10 cellular contexts compared by ENCODE assay signal in the genomic region with DNA sequence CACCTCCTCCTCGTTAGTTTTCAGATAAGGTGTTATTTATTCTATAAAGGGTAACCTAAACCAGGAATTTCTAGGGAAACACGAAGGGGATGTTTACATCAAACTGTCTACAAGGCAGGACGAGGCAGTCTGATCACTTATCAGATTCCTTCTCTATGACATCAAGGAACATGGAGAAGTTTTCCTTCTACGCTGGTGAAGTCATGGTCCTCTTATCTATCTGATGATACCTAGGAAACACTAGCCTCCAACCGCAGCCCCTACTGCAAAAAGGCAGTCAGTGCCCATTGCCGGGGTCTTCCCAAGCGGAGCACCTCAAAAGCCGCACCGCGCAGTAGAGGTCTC. TPM values are rescaled to one million over a fixed set of nuclear protein-coding genes. Genes with fewer than 3 reads are reported as not detected.
A peak's percentile ranks its signal among the peaks of the same experiment; 100 is the strongest.
DNase-seq lines count a peak whose midpoint lies in the region; ATAC-seq, FAIRE-seq and TF ChIP-seq lines count a peak whose summit lies in the region.
"Had no signal": no experiment of that assay in that cellular context is flagged by ENCODE, and none has a peak within 500 bp of the region (broad histone marks: within the 10 kb centered on the region; RNA-seq: fewer than 3 reads in every experiment).

No MANE protein-coding gene starts in this region.

- 0 out of 2 replicates have a peak overlapping the region, but pooled peaks have one; percentile 75 for H2AFZ ChIP-seq in H1 (ENCODE audit: low read length)

- peak overlapping the region; percentile 90 to 98 for H3K4me2 ChIP-seq in H1 (ENCODE audit: insufficient read depth in 1 of 2, low read depth in 2 of 2, low read length in 2 of 2)
- H3K4me2 ChIP-seq: BLaER1 treated with 17β-estradiol and CSF1 and Interleukin-3, amounts not matched to agents 10 nM and 100 nM had no signal

- TF ChIP-seq POLR2A in H1 (IDR thresholded peaks at IDR 0.05; ENCODE audit: control extremely low read depth in 1 of 2, low read depth in 2 of 2, low read length in 2 of 2): no peak

- H3K27me3 ChIP-seq in H1 (replicated peaks in 1 of 4; ENCODE audit: control insufficient read depth in 3 of 4, extremely low read depth in 1 of 4, insufficient read depth in 3 of 4, low read length in 3 of 4): no peaks in the 10 kb centered on the region
- H3K27me3 ChIP-seq in mucosa of rectum (ENCODE audit: control insufficient read depth in 2 of 2, insufficient read depth in 2 of 2, low read length in 2 of 2): no peaks in the 10 kb centered on the region
- H3K27me3 ChIP-seq: BLaER1 treated with 17β-estradiol and CSF1 and Interleukin-3, amounts not matched to agents 10 nM and 100 nM had no signal

- H3K79me1 ChIP-seq in H1 (ENCODE audit: low read depth, low read length): no peaks in the 10 kb centered on the region

- TF ChIP-seq RAD21 in H1 (IDR thresholded peaks at IDR 0.05 in 1 of 2, conservative IDR thresholded peaks at IDR 0.05 in 1 of 2; ENCODE audit: low read depth in 2 of 2, low read length in 2 of 2): no peak

- H4K20me1 ChIP-seq in H1 (replicated peaks in 1 of 2; ENCODE audit: control insufficient read depth in 1 of 2, insufficient read depth in 2 of 2, low read length in 2 of 2): no peaks in the 10 kb centered on the region
- H4K20me1 ChIP-seq: BLaER1 treated with 17β-estradiol and CSF1 and Interleukin-3, amounts not matched to agents 10 nM and 100 nM had no signal

- H3K23me2 ChIP-seq in H1 (ENCODE audit: low read depth, low read length): peaks cover 5% of the 10 kb centered on the region; the same call in 1 of the 2 replicates

- H3K4me1 ChIP-seq in H1 (replicated peaks in 1 of 4; ENCODE audit: control insufficient read depth in 3 of 4, insufficient read depth in 4 of 4, low read length in 3 of 4): peaks cover 0 to 3% (median under 1%) of the 10 kb centered on the region in 4 experiments; a peak in 2 of 7 replicates
- H3K4me1 ChIP-seq in mucosa of rectum (ENCODE audit: control insufficient read depth in 2 of 2, insufficient read depth in 2 of 2, low read length in 2 of 2): no peaks in the 10 kb centered on the region
- H3K4me1 ChIP-seq: BLaER1 treated with 17β-estradiol and CSF1 and Interleukin-3, amounts not matched to agents 10 nM and 100 nM had no signal

- no peak overlapping the region for H3K23ac ChIP-seq in H1 (ENCODE audit: insufficient read length)

- DNase-seq in SHP77 treated with DMSO at 0.1 percent for 48 hours (lab: John Stamatoyannopoulos, UW) (peak; percentile 43), SHP77 (lab: John Stamatoyannopoulos, UW) (no peak), H1 (ENCODE audit: low read depth in 1 of 2, low spot score in 2 of 2) (no peak), urothelium cell line (ENCODE audit: low spot score) (peak; percentile 3)

- CTCF ChIA-PET in H1 (lab: Charles Lee; ENCODE audit: partially characterized antibody): no interaction called here

- FAIRE-seq in H1 (lab: Jason Lieb, UNC) (no peak), urothelium cell line (lab: Jason Lieb, UNC) (no peak)

- H3K9ac ChIP-seq in H1 (replicated peaks in 1 of 4; ENCODE audit: extremely low read depth in 1 of 4, low read depth in 3 of 4, low read length in 3 of 4) (peak overlapping the region in 1 of 4 experiments; percentile 61; a peak in 1 of 7 replicates), mucosa of rectum (ENCODE audit: low read depth in 1 of 2, low read length in 2 of 2) (peak overlapping the region in 1 of 2 donors; percentile 65)
- H3K9ac ChIP-seq: BLaER1 treated with 17β-estradiol and CSF1 and Interleukin-3, amounts not matched to agents 10 nM and 100 nM had no signal

- H3K56ac ChIP-seq in H1 (replicated peaks; ENCODE audit: insufficient read length, low read depth, low read length): no peak overlapping the region

- peak overlapping the region; percentile 62 to 92 (median 76) for H3K4me3 ChIP-seq in H1 (ENCODE audit: extremely low read depth in 1 of 4, insufficient read depth in 2 of 4, low read depth in 3 of 4, low read length in 4 of 4)
- H3K4me3 ChIP-seq in mucosa of rectum (ENCODE audit: low read length in 2 of 2): peak overlapping the region; percentile 55 to 59
- H3K4me3 ChIP-seq: BLaER1 treated with 17β-estradiol and CSF1 and Interleukin-3, amounts not matched to agents 10 nM and 100 nM had no signal

- no peak overlapping the region for H3K14ac ChIP-seq in H1 (ENCODE audit: insufficient read length)

- POLR2A ChIA-PET in H1 (lab: Charles Lee; ENCODE audit: partially characterized antibody): no interaction called here

- no peak overlapping the region for H2BK15ac ChIP-seq in H1 (ENCODE audit: low read length)

- no peak overlapping the region; the same call in 1 of the 2 replicates for H2BK12ac ChIP-seq in H1 (ENCODE audit: low read depth, low read length)

- H2BK20ac ChIP-seq in H1 (ENCODE audit: low read length): no peak overlapping the region

- no peak overlapping the region for H4K5ac ChIP-seq in H1 (ENCODE audit: insufficient read length, low read depth, low read length)

- WGBS in H1 (ENCODE audit: extremely low coverage in 1 of 2, insufficient coverage in 1 of 2, insufficient read length in 1 of 2, insufficient replicate concordance in 2 of 2, low coverage in 1 of 2, low lambda C conversion rate in 2 of 2, missing lambda C conversion rate in 1 of 2), 2 experiments: 28% methylated on average over 10 of the region's 10 CpGs; no CpG with 5 or more reads in 1 of the 2 experiments

- H3K36me3 ChIP-seq in H1 (ENCODE audit: control insufficient read depth in 2 of 4, insufficient read depth in 4 of 4, low read length in 3 of 4) (no peaks in the 10 kb centered on the region), mucosa of rectum (ENCODE audit: control insufficient read depth in 2 of 2, insufficient read depth in 2 of 2, low read length in 2 of 2) (no peaks in the 10 kb centered on the region)
- H3K36me3 ChIP-seq: BLaER1 treated with 17β-estradiol and CSF1 and Interleukin-3, amounts not matched to agents 10 nM and 100 nM had no signal

- H4K91ac ChIP-seq in H1 (replicated peaks; ENCODE audit: insufficient read length, low read length): no peak overlapping the region

- H3K79me2 ChIP-seq in H1 (ENCODE audit: control insufficient read depth in 1 of 2, insufficient read depth in 2 of 2, low read length in 2 of 2): peaks cover 0 to 56% of the 10 kb centered on the region in 2 experiments; a peak in 3 of 4 replicates

- no peak overlapping the region for H3K4ac ChIP-seq in H1 (replicated peaks; ENCODE audit: insufficient read length, low read depth, low read length)

- no peak for ATAC-seq in GM19452 (IDR thresholded peaks at IDR 0.05; ENCODE audit: unreplicated experiment)
- ATAC-seq in HG02938 (IDR thresholded peaks at IDR 0.05; ENCODE audit: unreplicated experiment): no peak
- ATAC-seq in GM18858 (IDR thresholded peaks at IDR 0.05; ENCODE audit: unreplicated experiment): no peak

- H2AK5ac ChIP-seq in H1 (ENCODE audit: low read depth, low read length): no peak overlapping the region

- no peaks in the 10 kb centered on the region for H3K9me3 ChIP-seq in H1 (ENCODE audit: insufficient read depth in 2 of 2, low read depth in 1 of 2, low read length in 1 of 2)
- H3K9me3 ChIP-seq in mucosa of rectum (ENCODE audit: control insufficient read depth in 2 of 2, low read length in 2 of 2): no peaks in the 10 kb centered on the region

- H3K27ac ChIP-seq in H1 (ENCODE audit: low read depth, low read length) (no peak overlapping the region), mucosa of rectum (ENCODE audit: low read depth in 2 of 2, low read length in 2 of 2) (no peak overlapping the region)
- H3K27ac ChIP-seq: BLaER1 treated with 17β-estradiol and CSF1 and Interleukin-3, amounts not matched to agents 10 nM and 100 nM had no signal

- TF ChIP-seq EP300 in H1 (IDR thresholded peaks at IDR 0.05; ENCODE audit: borderline replicate concordance in 1 of 2, low read depth in 2 of 2, low read length in 2 of 2): no peak

- H2BK5ac ChIP-seq in H1 (ENCODE audit: low read depth, low read length): 0 out of 2 replicates have a peak overlapping the region, but pooled peaks have one; percentile 84

- H2BK120ac ChIP-seq in H1 (replicated peaks; ENCODE audit: low read depth, low read length): no peak overlapping the region

- H3K18ac ChIP-seq in H1 (ENCODE audit: extremely low read depth, low read length): peak overlapping the region; percentile 89

- peak overlapping the region; percentile 94 for H4K8ac ChIP-seq in H1 (ENCODE audit: extremely low read depth, insufficient read depth, low read length)

- no peak for TF ChIP-seq CTCF in H1 (IDR thresholded peaks at IDR 0.05; ENCODE audit: control extremely low read depth in 1 of 3, insufficient read depth in 1 of 3, low read depth in 1 of 3, low read length in 3 of 3)

TF ChIP-seq in H1, 55 proteins besides CTCF, POLR2A, EP300 and RAD21 (continues in another document):
- no peak for TF ChIP-seq CREB1 (IDR thresholded peaks at IDR 0.05)
- no peak for TF ChIP-seq CEBPB (IDR thresholded peaks at IDR 0.05; ENCODE audit: low read depth, low read length)
- TF ChIP-seq TBP (IDR thresholded peaks at IDR 0.05; ENCODE audit: low read depth, low read length): no peak
- TF ChIP-seq NRF1 (IDR thresholded peaks at IDR 0.05; ENCODE audit: low read depth, low read length): no peak
- TF ChIP-seq BACH1 (IDR thresholded peaks at IDR 0.05; ENCODE audit: low read length): no peak
- no peak for TF ChIP-seq PHF8 (conservative IDR thresholded peaks at IDR 0.05; ENCODE audit: low read depth, low read length)
- no peak for TF ChIP-seq HDAC6 (IDR thresholded peaks at IDR 0.05; ENCODE audit: low read depth, low read length)
- TF ChIP-seq SP4 (IDR thresholded peaks at IDR 0.05; ENCODE audit: low read length): no peak
- TF ChIP-seq KDM4A (IDR thresholded peaks at IDR 0.05; ENCODE audit: low read depth, low read length, severe bottlenecking): no peak
- no peak for TF ChIP-seq JUND (IDR thresholded peaks at IDR 0.05; ENCODE audit: low read length)
- no peak for TF ChIP-seq CBX5 (IDR thresholded peaks at IDR 0.05; ENCODE audit: low read depth, low read length)
- no peak for TF ChIP-seq MAFK (IDR thresholded peaks at IDR 0.05; ENCODE audit: low read depth, low read length)
- no peak for TF ChIP-seq SIRT6 (IDR thresholded peaks at IDR 0.05; ENCODE audit: low read length)
- no peak for TF ChIP-seq RBBP5 (IDR thresholded peaks at IDR 0.05; ENCODE audit: borderline replicate concordance, low read depth, low read length)
- no peak for TF ChIP-seq SRF (IDR thresholded peaks at IDR 0.05; ENCODE audit: low read depth, low read length)

RNA-seq across cellular contexts. Expression of gene MPDZ, which starts 1.5 kb away (rescaled TPM):
- 39.4 and 40.3 TPM in 2 replicates for total RNA-seq in H1 (2021; fragmentation: NEBNext Ultra II Directional; extraction: Animal tissue kit (Norgen Biotek cat#: 25700))
- 12.0 and 14.6 TPM in 2 replicates for polyA plus RNA-seq in H1 (2011; rRNA removed)
- 24.3 TPM for polyA plus RNA-seq in H1 (2011; cell fraction: cytosol; rRNA removed)
- polyA plus RNA-seq in H1 (2011; cell fraction: nucleus; rRNA removed): 24.2 TPM
- 24.3 to 34.0 TPM (median 30.5 TPM) in 4 replicates for polyA plus RNA-seq in H1 (2012, experiment 1 of 2)
- 1.4 TPM for polyA plus RNA-seq in H1 (2012, experiment 2 of 2)
- 24.4 TPM for polyA plus RNA-seq in H1 (2013, experiment 1 of 2)
- 28.5 TPM for polyA plus RNA-seq in H1 (2013, experiment 2 of 2)
- polyA minus RNA-seq in H1 (2011; rRNA and poly(A)+ RNA removed): 57.8 and 81.1 TPM in 2 replicates
- 32.7 TPM for polyA minus RNA-seq in H1 (2011; cell fraction: cytosol; rRNA and poly(A)+ RNA removed)
- polyA minus RNA-seq in H1 (2011; cell fraction: nucleus; rRNA and poly(A)+ RNA removed): 64.9 TPM
- total RNA-seq: T-helper 1 cell treated with Interleukin-12 subunit alpha and Interleukin-12 subunit beta and Interleukin-4 antibody, amounts not matched to agents 30 ng/mL and 1 ng/mL, for 36 hours had no signal

Comparison
In these comparisons a context has a peak if more than half of its experiments do, and no peak if none do; other contexts are left out.
1. DNase-seq: peak in SHP77 treated with DMSO at 0.1 percent for 48 hours (single experiment) and urothelium cell line (single experiment); none in SHP77 (0 of 2) and H1 (0 of 2).